Comparison of ENCODE assay signal across 1 cellular context in the genomic region with DNA sequence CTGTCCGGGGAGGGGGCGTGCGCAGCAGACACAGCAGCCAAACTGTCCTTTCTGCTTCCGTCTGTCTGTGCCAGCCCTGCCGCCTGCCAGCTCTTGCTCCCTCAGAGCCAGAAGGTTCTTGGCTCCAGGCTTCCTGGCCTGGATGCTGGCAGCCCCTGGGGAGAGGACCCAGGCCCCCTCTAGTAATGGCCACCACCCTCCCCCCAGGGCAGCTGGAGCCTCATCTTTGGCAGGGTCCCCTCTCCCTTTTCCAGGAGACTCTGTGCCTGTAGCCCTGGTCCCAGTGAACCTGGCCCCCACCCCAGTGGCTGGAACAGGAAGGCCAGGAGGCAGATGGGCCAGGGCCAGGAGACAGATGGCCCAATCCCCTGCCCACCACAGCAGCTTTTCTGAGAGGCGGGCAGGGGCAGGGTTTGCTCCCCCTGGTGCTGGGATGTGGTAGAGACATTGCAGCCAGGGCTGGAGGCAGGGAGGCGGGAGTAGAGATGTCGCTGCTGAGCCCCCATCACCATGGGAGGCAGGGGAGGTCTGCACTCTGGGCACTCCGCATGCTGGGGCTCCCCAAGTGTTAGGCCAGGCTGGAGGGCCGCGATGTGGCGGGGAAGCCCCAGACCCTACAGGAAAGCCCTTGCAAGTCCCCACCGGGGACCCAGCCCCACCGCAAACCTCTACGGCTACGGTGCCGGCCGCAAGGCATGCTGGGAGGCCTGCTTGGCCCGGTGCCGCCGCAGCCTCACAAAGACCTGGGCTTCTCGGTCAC.
TF ChIP-seq lines count a peak whose summit lies in the region.

No MANE protein-coding gene starts in this region.

TF ChIP-seq in HepG2, 621 proteins besides CTCF, POLR2A, EP300 and RAD21 (continued from another document and continues in another):
- no peak; the same call in 1 of the 2 replicates for TF ChIP-seq ZNF274 (CRISPR knock-in tag; IDR thresholded peaks at IDR 0.05)
- no peak for TF ChIP-seq TEAD2 (CRISPR knock-in tag; IDR thresholded peaks at IDR 0.05)
- TF ChIP-seq TAF1 (CRISPR knock-in tag; IDR thresholded peaks at IDR 0.05) = no peak
- peak; percentile 48 for TF ChIP-seq RBM39 (IDR thresholded peaks at IDR 0.05; ENCODE audit: low read depth, low read length, poor library complexity, severe bottlenecking)
- no peak for TF ChIP-seq ZNF816 (CRISPR knock-in tag; IDR thresholded peaks at IDR 0.05; ENCODE audit: borderline replicate concordance)
- peak; percentile 88 for TF ChIP-seq HNRNPL (IDR thresholded peaks at IDR 0.05; ENCODE audit: low read depth, low read length)
- TF ChIP-seq DPF2 (CRISPR knock-in tag; IDR thresholded peaks at IDR 0.05; ENCODE audit: borderline replicate concordance, low read depth) = no peak
- 0 out of 2 replicates have a peak, but pooled peaks have one; percentile 33 for TF ChIP-seq HDAC1 (CRISPR knock-in tag; IDR thresholded peaks at IDR 0.05)
- TF ChIP-seq ZNF766 (CRISPR knock-in tag; IDR thresholded peaks at IDR 0.05; ENCODE audit: borderline replicate concordance) = no peak
- no peak for TF ChIP-seq ZKSCAN1 (IDR thresholded peaks at IDR 0.05; ENCODE audit: low read length)
- TF ChIP-seq RFX3 (CRISPR knock-in tag; IDR thresholded peaks at IDR 0.05) = no peak
- TF ChIP-seq ATF1 (CRISPR knock-in tag; IDR thresholded peaks at IDR 0.05) = no peak
- no peak for TF ChIP-seq ZNF484 (CRISPR knock-in tag; IDR thresholded peaks at IDR 0.05; ENCODE audit: borderline replicate concordance, low read depth)
- 0 out of 2 replicates have a peak, but pooled peaks have one; percentile 49 for TF ChIP-seq TMF1 (CRISPR knock-in tag; IDR thresholded peaks at IDR 0.05; ENCODE audit: low read depth)
- no peak for TF ChIP-seq ZNF557 (CRISPR knock-in tag; IDR thresholded peaks at IDR 0.05)
- TF ChIP-seq, protein P1, sequence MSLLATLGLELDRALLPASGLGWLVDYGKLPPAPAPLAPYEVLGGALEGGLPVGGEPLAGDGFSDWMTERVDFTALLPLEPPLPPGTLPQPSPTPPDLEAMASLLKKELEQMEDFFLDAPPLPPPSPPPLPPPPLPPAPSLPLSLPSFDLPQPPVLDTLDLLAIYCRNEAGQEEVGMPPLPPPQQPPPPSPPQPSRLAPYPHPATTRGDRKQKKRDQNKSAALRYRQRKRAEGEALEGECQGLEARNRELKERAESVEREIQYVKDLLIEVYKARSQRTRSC (CRISPR knock-in tag; IDR thresholded peaks at IDR 0.05; ENCODE audit: low read depth) = no peak
- no peak for TF ChIP-seq ZNF382 (CRISPR knock-in tag; IDR thresholded peaks at IDR 0.05; ENCODE audit: borderline replicate concordance)
- peak; percentile 92 for TF ChIP-seq ZBTB38 (CRISPR knock-in tag; IDR thresholded peaks at IDR 0.05)
- peak; percentile 62 for TF ChIP-seq STAG1 (CRISPR knock-in tag; IDR thresholded peaks at IDR 0.05)
- TF ChIP-seq SATB2 (CRISPR knock-in tag; IDR thresholded peaks at IDR 0.05) = no peak
- TF ChIP-seq POGZ (CRISPR knock-in tag; IDR thresholded peaks at IDR 0.05) = no peak
- TF ChIP-seq ZFP37 (CRISPR knock-in tag; IDR thresholded peaks at IDR 0.05; ENCODE audit: borderline replicate concordance) = no peak
- TF ChIP-seq, protein P2, sequence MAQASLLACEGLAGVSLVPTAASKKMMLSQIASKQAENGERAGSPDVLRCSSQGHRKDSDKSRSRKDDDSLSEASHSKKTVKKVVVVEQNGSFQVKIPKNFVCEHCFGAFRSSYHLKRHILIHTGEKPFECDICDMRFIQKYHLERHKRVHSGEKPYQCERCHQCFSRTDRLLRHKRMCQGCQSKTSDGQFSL (CRISPR knock-in tag; IDR thresholded peaks at IDR 0.05) = no peak
- TF ChIP-seq ZNF850 (CRISPR knock-in tag; conservative IDR thresholded peaks at IDR 0.05) = no peak
- TF ChIP-seq PITX1 (CRISPR knock-in tag; IDR thresholded peaks at IDR 0.05) = 0 out of 2 replicates have a peak, but pooled peaks have one; percentile 31
- no peak for TF ChIP-seq ZNF317 (CRISPR knock-in tag; IDR thresholded peaks at IDR 0.05)
- peak; percentile 68 for TF ChIP-seq PTBP1 (IDR thresholded peaks at IDR 0.05; ENCODE audit: low read depth, low read length, poor library complexity, severe bottlenecking)
- peak; percentile 15 for TF ChIP-seq PHF5A (CRISPR knock-in tag; IDR thresholded peaks at IDR 0.05; ENCODE audit: low read depth, unreplicated experiment)
- TF ChIP-seq ZNF510 (CRISPR knock-in tag; IDR thresholded peaks at IDR 0.05; ENCODE audit: low read depth) = no peak
- no peak; the same call in 1 of the 2 replicates for TF ChIP-seq SPEN (CRISPR knock-in tag; IDR thresholded peaks at IDR 0.05; ENCODE audit: low read depth)
- TF ChIP-seq HNRNPLL (IDR thresholded peaks at IDR 0.05; ENCODE audit: low read depth, low read length, poor library complexity, severe bottlenecking) = peak; percentile 53
- 0 out of 2 replicates have a peak, but pooled peaks have one; percentile 41 for TF ChIP-seq IRX3 (CRISPR knock-in tag; IDR thresholded peaks at IDR 0.05; ENCODE audit: borderline replicate concordance, low read depth)
- peak; percentile 72 for TF ChIP-seq XRCC5 (optimal IDR thresholded peaks at IDR 0.05; ENCODE audit: low read length)
- peak; percentile 19; the same call in 1 of the 2 replicates for TF ChIP-seq ETV5 (CRISPR knock-in tag; IDR thresholded peaks at IDR 0.05; ENCODE audit: borderline replicate concordance)
- TF ChIP-seq CEBPG (CRISPR knock-in tag; IDR thresholded peaks at IDR 0.05) = peak; percentile 22; the same call in 1 of the 2 replicates
- TF ChIP-seq, protein P3, sequence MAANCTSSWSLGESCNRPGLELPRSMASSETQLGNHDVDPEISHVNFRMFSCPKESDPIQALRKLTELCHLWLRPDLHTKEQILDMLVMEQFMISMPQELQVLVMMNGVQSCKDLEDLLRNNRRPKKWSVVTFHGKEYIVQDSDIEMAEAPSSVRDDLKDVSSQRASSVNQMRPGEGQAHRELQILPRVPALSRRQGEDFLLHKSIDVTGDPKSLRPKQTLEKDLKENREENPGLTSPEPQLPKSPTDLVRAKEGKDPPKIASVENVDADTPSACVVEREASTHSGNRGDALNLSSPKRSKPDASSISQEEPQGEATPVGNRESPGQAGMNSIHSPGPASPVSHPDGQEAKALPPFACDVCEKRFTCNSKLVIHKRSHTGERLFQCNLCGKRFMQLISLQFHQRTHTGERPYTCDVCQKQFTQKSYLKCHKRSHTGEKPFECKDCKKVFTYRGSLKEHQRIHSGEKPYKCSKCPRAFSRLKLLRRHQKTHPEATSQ (CRISPR knock-in tag; IDR thresholded peaks at IDR 0.05; ENCODE audit: borderline replicate concordance) = 0 out of 2 replicates have a peak, but pooled peaks have one; percentile 48
- TF ChIP-seq ZFX (CRISPR knock-in tag; IDR thresholded peaks at IDR 0.05; ENCODE audit: low read depth) = peak; percentile 31; the same call in 1 of the 2 replicates
- TF ChIP-seq ZNF207 (IDR thresholded peaks at IDR 0.05; ENCODE audit: borderline replicate concordance) = no peak
- TF ChIP-seq, protein P4, sequence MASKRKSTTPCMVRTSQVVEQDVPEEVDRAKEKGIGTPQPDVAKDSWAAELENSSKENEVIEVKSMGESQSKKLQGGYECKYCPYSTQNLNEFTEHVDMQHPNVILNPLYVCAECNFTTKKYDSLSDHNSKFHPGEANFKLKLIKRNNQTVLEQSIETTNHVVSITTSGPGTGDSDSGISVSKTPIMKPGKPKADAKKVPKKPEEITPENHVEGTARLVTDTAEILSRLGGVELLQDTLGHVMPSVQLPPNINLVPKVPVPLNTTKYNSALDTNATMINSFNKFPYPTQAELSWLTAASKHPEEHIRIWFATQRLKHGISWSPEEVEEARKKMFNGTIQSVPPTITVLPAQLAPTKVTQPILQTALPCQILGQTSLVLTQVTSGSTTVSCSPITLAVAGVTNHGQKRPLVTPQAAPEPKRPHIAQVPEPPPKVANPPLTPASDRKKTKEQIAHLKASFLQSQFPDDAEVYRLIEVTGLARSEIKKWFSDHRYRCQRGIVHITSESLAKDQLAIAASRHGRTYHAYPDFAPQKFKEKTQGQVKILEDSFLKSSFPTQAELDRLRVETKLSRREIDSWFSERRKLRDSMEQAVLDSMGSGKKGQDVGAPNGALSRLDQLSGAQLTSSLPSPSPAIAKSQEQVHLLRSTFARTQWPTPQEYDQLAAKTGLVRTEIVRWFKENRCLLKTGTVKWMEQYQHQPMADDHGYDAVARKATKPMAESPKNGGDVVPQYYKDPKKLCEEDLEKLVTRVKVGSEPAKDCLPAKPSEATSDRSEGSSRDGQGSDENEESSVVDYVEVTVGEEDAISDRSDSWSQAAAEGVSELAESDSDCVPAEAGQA (IDR thresholded peaks at IDR 0.05; ENCODE audit: low read depth) = no peak
- TF ChIP-seq, protein P4 (CRISPR knock-in tag; IDR thresholded peaks at IDR 0.05; ENCODE audit: borderline replicate concordance) = no peak
- TF ChIP-seq SMAD9 (CRISPR knock-in tag; IDR thresholded peaks at IDR 0.05) = no peak
- no peak for TF ChIP-seq ZNF7 (CRISPR knock-in tag; IDR thresholded peaks at IDR 0.05)
- TF ChIP-seq, protein P5, sequence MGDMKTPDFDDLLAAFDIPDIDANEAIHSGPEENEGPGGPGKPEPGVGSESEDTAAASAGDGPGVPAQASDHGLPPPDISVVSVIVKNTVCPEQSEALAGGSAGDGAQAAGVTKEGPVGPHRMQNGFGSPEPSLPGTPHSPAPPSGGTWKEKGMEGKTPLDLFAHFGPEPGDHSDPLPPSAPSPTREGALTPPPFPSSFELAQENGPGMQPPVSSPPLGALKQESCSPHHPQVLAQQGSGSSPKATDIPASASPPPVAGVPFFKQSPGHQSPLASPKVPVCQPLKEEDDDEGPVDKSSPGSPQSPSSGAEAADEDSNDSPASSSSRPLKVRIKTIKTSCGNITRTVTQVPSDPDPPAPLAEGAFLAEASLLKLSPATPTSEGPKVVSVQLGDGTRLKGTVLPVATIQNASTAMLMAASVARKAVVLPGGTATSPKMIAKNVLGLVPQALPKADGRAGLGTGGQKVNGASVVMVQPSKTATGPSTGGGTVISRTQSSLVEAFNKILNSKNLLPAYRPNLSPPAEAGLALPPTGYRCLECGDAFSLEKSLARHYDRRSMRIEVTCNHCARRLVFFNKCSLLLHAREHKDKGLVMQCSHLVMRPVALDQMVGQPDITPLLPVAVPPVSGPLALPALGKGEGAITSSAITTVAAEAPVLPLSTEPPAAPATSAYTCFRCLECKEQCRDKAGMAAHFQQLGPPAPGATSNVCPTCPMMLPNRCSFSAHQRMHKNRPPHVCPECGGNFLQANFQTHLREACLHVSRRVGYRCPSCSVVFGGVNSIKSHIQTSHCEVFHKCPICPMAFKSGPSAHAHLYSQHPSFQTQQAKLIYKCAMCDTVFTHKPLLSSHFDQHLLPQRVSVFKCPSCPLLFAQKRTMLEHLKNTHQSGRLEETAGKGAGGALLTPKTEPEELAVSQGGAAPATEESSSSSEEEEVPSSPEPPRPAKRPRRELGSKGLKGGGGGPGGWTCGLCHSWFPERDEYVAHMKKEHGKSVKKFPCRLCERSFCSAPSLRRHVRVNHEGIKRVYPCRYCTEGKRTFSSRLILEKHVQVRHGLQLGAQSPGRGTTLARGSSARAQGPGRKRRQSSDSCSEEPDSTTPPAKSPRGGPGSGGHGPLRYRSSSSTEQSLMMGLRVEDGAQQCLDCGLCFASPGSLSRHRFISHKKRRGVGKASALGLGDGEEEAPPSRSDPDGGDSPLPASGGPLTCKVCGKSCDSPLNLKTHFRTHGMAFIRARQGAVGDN (CRISPR knock-in tag; IDR thresholded peaks at IDR 0.05) = peak; percentile 75
- TF ChIP-seq, protein P6, sequence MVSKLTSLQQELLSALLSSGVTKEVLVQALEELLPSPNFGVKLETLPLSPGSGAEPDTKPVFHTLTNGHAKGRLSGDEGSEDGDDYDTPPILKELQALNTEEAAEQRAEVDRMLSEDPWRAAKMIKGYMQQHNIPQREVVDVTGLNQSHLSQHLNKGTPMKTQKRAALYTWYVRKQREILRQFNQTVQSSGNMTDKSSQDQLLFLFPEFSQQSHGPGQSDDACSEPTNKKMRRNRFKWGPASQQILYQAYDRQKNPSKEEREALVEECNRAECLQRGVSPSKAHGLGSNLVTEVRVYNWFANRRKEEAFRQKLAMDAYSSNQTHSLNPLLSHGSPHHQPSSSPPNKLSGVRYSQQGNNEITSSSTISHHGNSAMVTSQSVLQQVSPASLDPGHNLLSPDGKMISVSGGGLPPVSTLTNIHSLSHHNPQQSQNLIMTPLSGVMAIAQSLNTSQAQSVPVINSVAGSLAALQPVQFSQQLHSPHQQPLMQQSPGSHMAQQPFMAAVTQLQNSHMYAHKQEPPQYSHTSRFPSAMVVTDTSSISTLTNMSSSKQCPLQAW (CRISPR knock-in tag; IDR thresholded peaks at IDR 0.05) = 0 out of 2 replicates have a peak, but pooled peaks have one; percentile 50
- TF ChIP-seq REPIN1 (CRISPR knock-in tag; IDR thresholded peaks at IDR 0.05; ENCODE audit: borderline replicate concordance, low read depth) = peak; percentile 72; the same call in 1 of the 2 replicates
- no peak for TF ChIP-seq ZNF550 (CRISPR knock-in tag; IDR thresholded peaks at IDR 0.05; ENCODE audit: borderline replicate concordance)
- no peak for TF ChIP-seq SOX6 (IDR thresholded peaks at IDR 0.05)
- TF ChIP-seq SOX6 (CRISPR knock-in tag; IDR thresholded peaks at IDR 0.05) = peak; percentile 38
- TF ChIP-seq, protein P7, sequence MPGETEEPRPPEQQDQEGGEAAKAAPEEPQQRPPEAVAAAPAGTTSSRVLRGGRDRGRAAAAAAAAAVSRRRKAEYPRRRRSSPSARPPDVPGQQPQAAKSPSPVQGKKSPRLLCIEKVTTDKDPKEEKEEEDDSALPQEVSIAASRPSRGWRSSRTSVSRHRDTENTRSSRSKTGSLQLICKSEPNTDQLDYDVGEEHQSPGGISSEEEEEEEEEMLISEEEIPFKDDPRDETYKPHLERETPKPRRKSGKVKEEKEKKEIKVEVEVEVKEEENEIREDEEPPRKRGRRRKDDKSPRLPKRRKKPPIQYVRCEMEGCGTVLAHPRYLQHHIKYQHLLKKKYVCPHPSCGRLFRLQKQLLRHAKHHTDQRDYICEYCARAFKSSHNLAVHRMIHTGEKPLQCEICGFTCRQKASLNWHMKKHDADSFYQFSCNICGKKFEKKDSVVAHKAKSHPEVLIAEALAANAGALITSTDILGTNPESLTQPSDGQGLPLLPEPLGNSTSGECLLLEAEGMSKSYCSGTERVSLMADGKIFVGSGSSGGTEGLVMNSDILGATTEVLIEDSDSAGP (CRISPR knock-in tag; IDR thresholded peaks at IDR 0.05; ENCODE audit: borderline replicate concordance) = peak; percentile 44; the same call in 1 of the 2 replicates
- TF ChIP-seq NCOA2 (CRISPR knock-in tag; IDR thresholded peaks at IDR 0.05) = no peak
- TF ChIP-seq ZNF20 (CRISPR knock-in tag; IDR thresholded peaks at IDR 0.05) = no peak
- TF ChIP-seq ZBTB8A (CRISPR knock-in tag; IDR thresholded peaks at IDR 0.05; ENCODE audit: borderline replicate concordance, low read depth) = no peak
